Comparison of ENCODE assay signal across 7 cellular contexts in genomic region chr18:77981874-77982273, GRCh38.
"Had no signal": no experiment of that assay in that cellular context is flagged by ENCODE, and none has a peak within 500 bp of the region (broad histone marks: within the 10 kb centered on the region; RNA-seq: fewer than 3 reads in every experiment).

No MANE protein-coding gene starts in this region.

- ATAC-seq: GM12878 had no signal

- FAIRE-seq: G401.6, GM12878, GM12892, GM18507, GM19239 had no signal

- DNase-seq: GDM1, GF-D8 had no signal

- H3K4me3 ChIP-seq: GM12878 had no signal
